ENCODE assay signal across 8 cellular contexts in genomic region chr17:30970757-30971567, GRCh38. TPM values are rescaled to one million over a fixed set of nuclear protein-coding genes. Genes with fewer than 3 reads are reported as not detected.
A peak's percentile ranks its signal among the peaks of the same experiment; 100 is the strongest.
DNase-seq lines count a peak whose midpoint lies in the region; TF ChIP-seq lines count a peak whose summit lies in the region.

A gene with protein sequence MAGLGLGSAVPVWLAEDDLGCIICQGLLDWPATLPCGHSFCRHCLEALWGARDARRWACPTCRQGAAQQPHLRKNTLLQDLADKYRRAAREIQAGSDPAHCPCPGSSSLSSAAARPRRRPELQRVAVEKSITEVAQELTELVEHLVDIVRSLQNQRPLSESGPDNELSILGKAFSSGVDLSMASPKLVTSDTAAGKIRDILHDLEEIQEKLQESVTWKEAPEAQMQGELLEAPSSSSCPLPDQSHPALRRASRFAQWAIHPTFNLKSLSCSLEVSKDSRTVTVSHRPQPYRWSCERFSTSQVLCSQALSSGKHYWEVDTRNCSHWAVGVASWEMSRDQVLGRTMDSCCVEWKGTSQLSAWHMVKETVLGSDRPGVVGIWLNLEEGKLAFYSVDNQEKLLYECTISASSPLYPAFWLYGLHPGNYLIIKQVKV (plus strand): TSS chr17:30971039. CDS start chr17:30971074, 35 bp downstream.

- H3K36me3 ChIP-seq in HEK293 (ENCODE audit: control insufficient read depth in 2 of 2, insufficient read depth in 1 of 2, low read length in 2 of 2): peaks cover 8 to 14% of the 10 kb centered on the region in 2 experiments; a peak in 2 of 3 replicates
- H3K36me3 ChIP-seq in kidney epithelial cell (ENCODE audit: control insufficient read depth, insufficient read depth, low read length): no peaks in the 10 kb centered on the region
- H3K36me3 ChIP-seq in Caco-2 (ENCODE audit: control insufficient read depth, insufficient read depth, low read length): no peaks in the 10 kb centered on the region

- H3K27ac Mint-ChIP-seq in Caco-2 (ENCODE audit: unreplicated experiment): no peak within 1 kb of the TSS

- peak; percentile 51; the same call in 1 of the 2 replicates for TF ChIP-seq CTCF in HEK293 (tag by site-specific recombination; IDR thresholded peaks at IDR 0.05)
- TF ChIP-seq CTCF in kidney epithelial cell (IDR thresholded peaks at IDR 0.05; ENCODE audit: insufficient read depth, low read length, poor library complexity, severe bottlenecking): no peak
- TF ChIP-seq CTCF in Caco-2 (IDR thresholded peaks at IDR 0.05; ENCODE audit: insufficient read depth in 1 of 2, low read depth in 1 of 2, low read length in 1 of 2, severe bottlenecking in 1 of 2, unreplicated experiment in 1 of 2): no peak

- peaks cover 4% of the 10 kb centered on the region for H3K36me3 Mint-ChIP-seq in Caco-2 (ENCODE audit: insufficient read depth, unreplicated experiment)

- POLR2A ChIA-PET in HEK293 (lab: Yijun Ruan, JAX) (interaction anchor here (0.6 to 2.4 kb wide), 6 partner anchors 37 to 575 kb away, joined by 3 to 13 read pairs (median 4); partner anchors contain the start of gene TEFM), Caco-2 (lab: Charles Lee) (no interaction called here)

- DNase-seq in GM04503 (ENCODE audit: low read depth) (peak; percentile 70), NCI-H146 treated with DMSO at 0.1 percent for 48 hours (lab: John Stamatoyannopoulos, UW; ENCODE audit: unreplicated experiment) (peak; percentile 72), cerebellum (ENCODE audit: low spot score) (peak; percentile 83), kidney epithelial cell (ENCODE audit: low read depth) (peak; percentile 35), Caco-2 (no peak)
- DNase-seq in activated CD4-positive, CD25-positive, alpha-beta regulatory T cell treated with anti-CD3 and anti-CD28 coated beads, Interleukin-2, amount 50 U/mL, for 72 hours: peak; percentile 73
- peak; percentile 79 for DNase-seq in stimulated activated CD4-positive, alpha-beta T cell treated with anti-CD3 and anti-CD28 coated beads, Interleukin-15, amount 100 ng/mL, for 24 hours

- H3K4me3 ChIP-seq in HEK293 (ENCODE audit: low read depth, low read length) (peak within 1 kb of the TSS; percentile 45), kidney epithelial cell (ENCODE audit: low read depth, low read length) (peak within 1 kb of the TSS; percentile 65), Caco-2 (ENCODE audit: low read depth, low read length) (no peak within 1 kb of the TSS)

- BruUV-seq in Caco-2 (replicated peaks; lab: Mats Ljungman, UMichigan): no TSS peak

- peaks cover 9% of the 10 kb centered on the region; the same call in 1 of the 2 replicates for H3K4me1 ChIP-seq in HEK293 (ENCODE audit: control insufficient read depth, insufficient read depth, low read length)
- no peaks in the 10 kb centered on the region for H3K4me1 ChIP-seq in Caco-2

- no peaks in the 10 kb centered on the region for H3K9me3 ChIP-seq in HEK293 (ENCODE audit: control insufficient read depth, insufficient read depth, low read depth, low read length)
- H3K9me3 ChIP-seq in Caco-2: no peaks in the 10 kb centered on the region

- peak within 1 kb of the TSS; percentile 99 for H3K27ac ChIP-seq in HEK293 (ENCODE audit: extremely low read depth, low read depth, low read length)

- H3K4me1 Mint-ChIP-seq in Caco-2 (ENCODE audit: low read depth, unreplicated experiment): no peaks in the 10 kb centered on the region

- intact Hi-C loops in Caco-2 (cut with micrococcal nuclease; ENCODE audit: unreplicated experiment): no loop called here

- H3K4me3 Mint-ChIP-seq in Caco-2 (ENCODE audit: unreplicated experiment): no peak within 1 kb of the TSS

- CTCF ChIA-PET in HEK293 (lab: Yijun Ruan, JAX) (interaction anchor here (0.5 to 0.7 kb wide), 2 partner anchors 61 to 305 kb away, joined by 3 read pairs; no protein-coding TSS in a partner anchor), Caco-2 (lab: Charles Lee) (no interaction called here)

- no peaks in the 10 kb centered on the region for H3K27me3 ChIP-seq in kidney epithelial cell (ENCODE audit: control insufficient read depth, insufficient read depth, low read length)
- no peaks in the 10 kb centered on the region for H3K27me3 ChIP-seq in Caco-2 (replicated peaks; ENCODE audit: control insufficient read depth, insufficient read depth, low read length)

- no peaks in the 10 kb centered on the region for H3K27me3 Mint-ChIP-seq in Caco-2 (ENCODE audit: insufficient read depth, unreplicated experiment)

- H3K9me3 Mint-ChIP-seq in Caco-2 (ENCODE audit: unreplicated experiment): peaks cover 18% of the 10 kb centered on the region

TF ChIP-seq in HEK293, 187 proteins besides CTCF, POLR2A, EP300 and RAD21 (continues in another document):
- TF ChIP-seq EGR2 (tag by site-specific recombination; IDR thresholded peaks at IDR 0.05; ENCODE audit: low read depth) (no peak), ZNF660 (tag by site-specific recombination; IDR thresholded peaks at IDR 0.05) (peak; percentile 77), ZNF169 (tag by site-specific recombination; IDR thresholded peaks at IDR 0.05) (no peak), TSHZ1 (tag by site-specific recombination; IDR thresholded peaks at IDR 0.05; ENCODE audit: borderline replicate concordance) (no peak), OSR2 (tag by site-specific recombination; IDR thresholded peaks at IDR 0.05) (no peak), HOXD13 (CRISPR knock-in tag; IDR thresholded peaks at IDR 0.05; ENCODE audit: borderline replicate concordance) (no peak), ZNF629 (tag by site-specific recombination; IDR thresholded peaks at IDR 0.05) (no peak), GLIS2 (tag by site-specific recombination; IDR thresholded peaks at IDR 0.05) (peak; percentile 35; the same call in 1 of the 2 replicates), ZNF544 (tag by site-specific recombination; IDR thresholded peaks at IDR 0.05) (no peak), ZNF416 (tag by site-specific recombination; IDR thresholded peaks at IDR 0.05) (no peak), ZNF692 (tag by site-specific recombination; IDR thresholded peaks at IDR 0.05) (peak; percentile 6; the same call in 1 of the 2 replicates), SP2 (tag by site-specific recombination; IDR thresholded peaks at IDR 0.05) (peak; percentile 62), TRIM28 (IDR thresholded peaks at IDR 0.05; ENCODE audit: borderline replicate concordance, low read length) (no peak; the same call in 1 of the 2 replicates), ZNF830 (tag by site-specific recombination; IDR thresholded peaks at IDR 0.05; ENCODE audit: low read depth) (no peak), ZNF426 (tag by site-specific recombination; IDR thresholded peaks at IDR 0.05) (no peak), ZNF510 (tag by site-specific recombination; IDR thresholded peaks at IDR 0.05; ENCODE audit: insufficient replicate concordance) (no peak), ZXDB (tag by site-specific recombination; IDR thresholded peaks at IDR 0.05) (no peak)
- TF ChIP-seq, protein P1, sequence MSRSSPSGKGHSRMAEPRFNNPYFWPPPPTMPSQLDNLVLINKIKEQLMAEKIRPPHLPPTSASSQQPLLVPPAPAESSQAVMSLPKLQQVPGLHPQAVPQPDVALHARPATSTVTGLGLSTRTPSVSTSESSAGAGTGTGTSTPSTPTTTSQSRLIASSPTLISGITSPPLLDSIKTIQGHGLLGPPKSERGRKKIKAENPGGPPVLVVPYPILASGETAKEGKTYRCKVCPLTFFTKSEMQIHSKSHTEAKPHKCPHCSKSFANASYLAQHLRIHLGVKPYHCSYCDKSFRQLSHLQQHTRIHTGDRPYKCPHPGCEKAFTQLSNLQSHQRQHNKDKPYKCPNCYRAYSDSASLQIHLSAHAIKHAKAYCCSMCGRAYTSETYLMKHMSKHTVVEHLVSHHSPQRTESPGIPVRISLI (tag by site-specific recombination; IDR thresholded peaks at IDR 0.05): no peak

RNA-seq across cellular contexts. Expression of the gene that starts here (rescaled TPM):
- total RNA-seq in cerebellum: 3.1 TPM
- total RNA-seq in kidney epithelial cell: 11.1 and 11.8 TPM in 2 replicates
- total RNA-seq in Caco-2 (2022): 0.64 TPM in 1 of 2 replicates, not detected in the other

Comparison
In these comparisons a context has a peak if more than half of its experiments do, and no peak if none do; other contexts are left out.
1. DNase-seq: peak in GM04503 (single experiment), NCI-H146 treated with DMSO at 0.1 percent for 48 hours (single experiment), activated CD4-positive, CD25-positive, alpha-beta regulatory T cell treated with anti-CD3 and anti-CD28 coated beads, Interleukin-2, amount 50 U/mL, for 72 hours (single experiment), cerebellum (single experiment), kidney epithelial cell (single experiment) and stimulated activated CD4-positive, alpha-beta T cell treated with anti-CD3 and anti-CD28 coated beads, Interleukin-15, amount 100 ng/mL, for 24 hours (single experiment); none in Caco-2 (0 of 2).